In genomic region chr12:51085757-51086156, GRCh38 we compare ENCODE assay signal across 12 cellular contexts.
"Had no signal": no experiment of that assay in that cellular context is flagged by ENCODE, and none has a peak within 500 bp of the region (broad histone marks: within the 10 kb centered on the region; RNA-seq: fewer than 3 reads in every experiment).

No MANE protein-coding gene starts in this region.

- DNase-seq: activated CD4-positive, alpha-beta T cell treated with anti-CD3 and anti-CD28 coated beads, Interleukin-2, amount 10 ng/mL, durations not matched to agents 24 days and 14 days; activated CD4-positive, CD25-positive, alpha-beta regulatory T cell; activated CD8-positive, alpha-beta T cell treated with anti-CD3 and anti-CD28 coated beads for 36 hours; activated effector memory CD4-positive, alpha-beta T cell treated with anti-CD3 and anti-CD28 coated beads, Interleukin-2, amount 50 U/mL, for 16 hours; adrenal gland; effector CD8-positive, alpha-beta T cell; left ventricle myocardium superior; nucleus accumbens; sigmoid colon; stimulated activated CD4-positive, alpha-beta T cell treated with anti-CD3 and anti-CD28 coated beads, Interleukin-4, amount 100 ng/mL, for 24 hours; stomach; T-helper 2 cell had no signal
